ENCODE assay signal across 29 cellular contexts in genomic region chr7:39288303-39288702, GRCh38.
DNase-seq lines count a peak whose midpoint lies in the region; ATAC-seq and TF ChIP-seq lines count a peak whose summit lies in the region.
"Had no signal": no experiment of that assay in that cellular context is flagged by ENCODE, and none has a peak within 500 bp of the region (broad histone marks: within the 10 kb centered on the region; RNA-seq: fewer than 3 reads in every experiment).

No MANE protein-coding gene starts in this region.

- no peak overlapping the region for H3K4me2 ChIP-seq in osteoblast (ENCODE audit: insufficient read depth, low read length)
- H3K4me2 ChIP-seq: A549; BLaER1; BLaER1 treated with 17β-estradiol and CSF1 and Interleukin-3, amounts not matched to agents 10 nM and 100 nM had no signal

- H3K9me3 ChIP-seq in esophagus muscularis mucosa: no peaks in the 10 kb centered on the region
- H3K9me3 ChIP-seq in osteoblast (ENCODE audit: low read depth, low read length): no peaks in the 10 kb centered on the region
- H3K9me3 ChIP-seq: A549; BE2C; BLaER1; BLaER1 treated with 17β-estradiol and CSF1 and Interleukin-3, amounts not matched to agents 10 nM and 100 nM; Caco-2 had no signal

- TF ChIP-seq CTCF in esophagus muscularis mucosa (IDR thresholded peaks at IDR 0.05) (no peak), osteoblast (IDR thresholded peaks at IDR 0.05; ENCODE audit: extremely low read depth, low read depth, low read length) (no peak)

- H3K79me2 ChIP-seq in osteoblast (ENCODE audit: insufficient read depth, low read length): no peaks in the 10 kb centered on the region

- H3K27me3 ChIP-seq in esophagus muscularis mucosa: peaks cover 0 to 8% (median 0%) of the 10 kb centered on the region in 4 donors
- no peaks in the 10 kb centered on the region for H3K27me3 ChIP-seq in osteoblast (ENCODE audit: insufficient read depth, low read length)
- H3K27me3 ChIP-seq: BLaER1; BLaER1 treated with 17β-estradiol and CSF1 and Interleukin-3, amounts not matched to agents 10 nM and 100 nM had no signal

- no peak overlapping the region for H2AFZ ChIP-seq in osteoblast (ENCODE audit: low read length)

- H3K4me3 ChIP-seq in esophagus muscularis mucosa: no peak overlapping the region
- H3K4me3 ChIP-seq in osteoblast (ENCODE audit: insufficient read depth, low read length): no peak overlapping the region
- H3K4me3 ChIP-seq: A549; BLaER1; BLaER1 treated with 17β-estradiol and CSF1 and Interleukin-3, amounts not matched to agents 10 nM and 100 nM had no signal

- intact Hi-C loops in esophagus muscularis mucosa (cut with DNase I): no loop called here

- H3K27ac ChIP-seq in esophagus muscularis mucosa (replicated peaks in 1 of 4) (no peak overlapping the region), osteoblast (ENCODE audit: low read depth, low read length) (no peak overlapping the region)
- H3K27ac ChIP-seq: 22Rv1; A549; BLaER1; BLaER1 treated with 17β-estradiol and CSF1 and Interleukin-3, amounts not matched to agents 10 nM and 100 nM; C4-2B had no signal

- WGBS in esophagus muscularis mucosa: 91% methylated on average over 3 of the region's 3 CpGs

- no peaks in the 10 kb centered on the region for H4K20me1 ChIP-seq in osteoblast (ENCODE audit: insufficient read depth, low read length)
- H4K20me1 ChIP-seq: BLaER1; BLaER1 treated with 17β-estradiol and CSF1 and Interleukin-3, amounts not matched to agents 10 nM and 100 nM had no signal

- H3K4me1 ChIP-seq in esophagus muscularis mucosa (no peaks in the 10 kb centered on the region), osteoblast (ENCODE audit: insufficient read depth, low read length) (no peaks in the 10 kb centered on the region)
- H3K4me1 ChIP-seq: A549; BE2C; BLaER1; BLaER1 treated with 17β-estradiol and CSF1 and Interleukin-3, amounts not matched to agents 10 nM and 100 nM; Caco-2 had no signal

- TF ChIP-seq POLR2A in esophagus muscularis mucosa (IDR thresholded peaks at IDR 0.05; ENCODE audit: low read depth): no peak

- H3K36me3 ChIP-seq in esophagus muscularis mucosa (no peaks in the 10 kb centered on the region), osteoblast (ENCODE audit: insufficient read depth, low read length) (no peaks in the 10 kb centered on the region)
- H3K36me3 ChIP-seq: BE2C; BLaER1; BLaER1 treated with 17β-estradiol and CSF1 and Interleukin-3, amounts not matched to agents 10 nM and 100 nM had no signal

- DNase-seq in esophagus muscularis mucosa (ENCODE audit: extremely low spot score): peak; percentile 57
- peak; percentile 52 for DNase-seq in osteoblast (ENCODE audit: insufficient read length, low spot score, missing footprints)
- DNase-seq in NCI-H1436 (lab: John Stamatoyannopoulos, UW): no peak
- DNase-seq: 8988T; ACHN; AML-193; BE2C; C1 segment of cervical spinal cord; Caco-2; Calu3; CD4-positive, alpha-beta memory T cell; CD4-positive, alpha-beta T cell; CD4-positive, CD25-positive, alpha-beta regulatory T cell; CD8-positive, alpha-beta memory T cell; CD8-positive, alpha-beta T cell; COR-L47; DMS 273 treated with DMSO at 0.1 percent for 48 hours; DMS153; DMS53; DMS79; DMS79 treated with DMSO at 0.1 percent for 48 hours; DND-41; EL had no signal

- no peak for ATAC-seq in HG03045 (IDR thresholded peaks at IDR 0.05; ENCODE audit: unreplicated experiment)
- ATAC-seq: A549; CD8-positive, alpha-beta T cell had no signal

- TF ChIP-seq EP300 in esophagus muscularis mucosa (IDR thresholded peaks at IDR 0.05): no peak
